ENCODE assay signal across 16 cellular contexts in genomic region chr6:50361641-50362331, GRCh38.
"Had no signal": no experiment of that assay in that cellular context is flagged by ENCODE, and none has a peak within 500 bp of the region (broad histone marks: within the 10 kb centered on the region; RNA-seq: fewer than 3 reads in every experiment).

No MANE protein-coding gene starts in this region.

- H3K4me3 ChIP-seq: coronary artery, left lung, thyroid gland had no signal

- DNase-seq: activated CD4-positive, alpha-beta T cell treated with anti-CD3 and anti-CD28 coated beads, Interleukin-2, amount 10 ng/mL, durations not matched to agents 7 days and 5 days; activated CD8-positive, alpha-beta T cell treated with anti-CD3 and anti-CD28 coated beads, Interleukin-2, amount 10 ng/mL, durations not matched to agents 7 days and 5 days; activated naive CD4-positive, alpha-beta T cell treated with anti-CD3 and anti-CD28 coated beads, Interleukin-2, amount 10 ng/mL, durations not matched to agents 7 days and 5 days; activated naive CD8-positive, alpha-beta T cell treated with anti-CD3 and anti-CD28 coated beads, Interleukin-2, amount 50 U/mL, for 24 hours; activated T-cell treated with anti-CD3 and anti-CD28 coated beads, Interleukin-2, amount 50 U/mL, for 24 hours; aorta; brain microvascular endothelial cell; kidney; left lung; nephron progenitor cell; stimulated activated naive B cell treated with anti-CD40 and anti-IgM and Interleukin-4, amounts not matched to agents 10 μg/mL and 1 μg/mL and 100 μg/mL, for 72 hours; T-helper 1 cell; T-helper 9 cell; thyroid gland had no signal

- H3K27me3 ChIP-seq: brain microvascular endothelial cell, left lung, thyroid gland had no signal

- H3K27ac ChIP-seq: brain microvascular endothelial cell, coronary artery, left lung, thyroid gland had no signal

- H3K9me3 ChIP-seq: left lung, thyroid gland had no signal

- H3K36me3 ChIP-seq: brain microvascular endothelial cell, left lung, thyroid gland had no signal

- ATAC-seq: activated CD4-positive, CD25-positive, alpha-beta regulatory T cell treated with anti-CD3 and anti-CD28 coated beads, Interleukin-2, amount 50 U/mL, for 24 hours; activated CD8-positive, alpha-beta T cell treated with anti-CD3 and anti-CD28 coated beads, Interleukin-2, amount 10 ng/mL, durations not matched to agents 7 days and 5 days; activated naive CD8-positive, alpha-beta T cell treated with anti-CD3 and anti-CD28 coated beads, Interleukin-2, amount 50 U/mL, for 24 hours; left lung; stimulated activated naive B cell treated with anti-CD40 and anti-IgM and Interleukin-4, amounts not matched to agents 10 μg/mL and 1 μg/mL and 100 μg/mL, for 72 hours had no signal

- H3K4me1 ChIP-seq: left lung, thyroid gland had no signal
